1 cellular context compared by ENCODE assay signal in the genomic region with DNA sequence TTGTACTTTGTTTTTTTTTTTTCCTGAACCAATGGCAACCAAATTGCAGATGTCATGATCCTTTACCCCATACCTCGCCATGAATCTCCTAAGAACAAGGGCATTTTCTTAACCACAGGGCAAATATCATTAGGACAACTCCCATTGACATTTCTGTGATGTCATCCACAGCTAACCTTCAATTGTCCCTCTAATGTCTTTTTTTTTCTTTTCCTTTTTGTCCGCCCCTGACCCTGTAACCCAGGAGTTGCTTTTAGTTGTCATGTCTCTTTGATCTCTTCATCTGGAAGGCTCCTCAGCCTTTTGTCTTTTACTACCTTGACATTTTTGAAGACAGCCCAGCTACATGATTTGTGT.
TF ChIP-seq lines count a peak whose summit lies in the region.

No MANE protein-coding gene starts in this region.

TF ChIP-seq in H1, 55 proteins besides CTCF, POLR2A, EP300 and RAD21:
- TF ChIP-seq KDM1A (IDR thresholded peaks at IDR 0.05; ENCODE audit: borderline replicate concordance, low read length) = no peak
- TF ChIP-seq EZH2 (IDR thresholded peaks at IDR 0.05; ENCODE audit: low read depth, low read length, severe bottlenecking) = no peak
- no peak for TF ChIP-seq MAFK (IDR thresholded peaks at IDR 0.05; ENCODE audit: low read depth, low read length)
- TF ChIP-seq CBX5 (IDR thresholded peaks at IDR 0.05; ENCODE audit: low read depth, low read length) = no peak
- TF ChIP-seq YY1 (IDR thresholded peaks at IDR 0.05; ENCODE audit: low read depth, low read length) = no peak
TF ChIP-seq in H1: peak in this region for 0.
